Comparison of ENCODE assay signal across 10 cellular contexts in genomic region chr2:215900865-215901264, GRCh38.
DNase-seq lines count a peak whose midpoint lies in the region; ATAC-seq and TF ChIP-seq lines count a peak whose summit lies in the region.
"Had no signal": no experiment of that assay in that cellular context is flagged by ENCODE, and none has a peak within 500 bp of the region (broad histone marks: within the 10 kb centered on the region; RNA-seq: fewer than 3 reads in every experiment).

No MANE protein-coding gene starts in this region.

- no peak for TF ChIP-seq CTCF in MM.1S (IDR thresholded peaks at IDR 0.05; ENCODE audit: low read length)
- no peak for TF ChIP-seq CTCF in mucosa of descending colon (IDR thresholded peaks at IDR 0.05)

- peak overlapping the region; percentile 77 for H3K27ac ChIP-seq in MM.1S (ENCODE audit: low read length)

- H3K4me2 ChIP-seq in MM.1S (ENCODE audit: low read depth, low read length) = peak overlapping the region; percentile 88

- no peaks in the 10 kb centered on the region for H3K9me2 ChIP-seq in MM.1S (replicated peaks; ENCODE audit: insufficient read depth, low read length)

- intact Hi-C loops in mucosa of descending colon (cut with DNase I, micrococcal nuclease) = no loop called here

- DNase-seq in MM.1S = peak; percentile 76
- DNase-seq in pons (ENCODE audit: low spot score) = peak; percentile 27
- DNase-seq in kidney glomerular epithelial cell (lab: John Stamatoyannopoulos, UW) = no peak
- no peak for DNase-seq in mucosa of descending colon
- DNase-seq in GM19240 (ENCODE audit: insufficient read length, low spot score) = no peak
- no peak for DNase-seq in stimulated activated naive CD4-positive, alpha-beta T cell (lab: John Stamatoyannopoulos, UW)
- DNase-seq: activated CD8-positive, alpha-beta memory T cell treated with anti-CD3 and anti-CD28 coated beads for 24 hours; stimulated activated CD4-positive, alpha-beta T cell treated with anti-CD3 and anti-CD28 coated beads, Interleukin-15, amount 100 ng/mL, for 24 hours had no signal

- peak overlapping the region; percentile 43 for H2AFZ ChIP-seq in MM.1S (ENCODE audit: low read length)

- peak; percentile 78 for ATAC-seq in GM19324 (IDR thresholded peaks at IDR 0.05; ENCODE audit: low FRiP score, unreplicated experiment)
- ATAC-seq in HG02678 (IDR thresholded peaks at IDR 0.05; ENCODE audit: unreplicated experiment) = peak; percentile 83
- no peak for ATAC-seq in mucosa of descending colon

- no peaks in the 10 kb centered on the region for H3K79me2 ChIP-seq in MM.1S (ENCODE audit: low read length)

- H3K36me3 ChIP-seq in MM.1S (replicated peaks; ENCODE audit: insufficient read depth, low read length) (no peaks in the 10 kb centered on the region), mucosa of descending colon (ENCODE audit: low read depth) (no peaks in the 10 kb centered on the region)

- H4K20me1 ChIP-seq in MM.1S (ENCODE audit: insufficient read depth, low read length) = no peaks in the 10 kb centered on the region

- peak overlapping the region; percentile 51 for H3K9ac ChIP-seq in MM.1S (ENCODE audit: low read length)

- H3K4me3 ChIP-seq in MM.1S (ENCODE audit: low read length) = peak overlapping the region; percentile 36
- no peak overlapping the region for H3K4me3 ChIP-seq in mucosa of descending colon

- H3F3A ChIP-seq in MM.1S (ENCODE audit: insufficient read depth, low read length) = peaks cover 10% of the 10 kb centered on the region

- H3K27me3 ChIP-seq in MM.1S (replicated peaks; ENCODE audit: insufficient read depth, low read length) = no peaks in the 10 kb centered on the region

- H3K9me3 ChIP-seq in MM.1S (replicated peaks; ENCODE audit: insufficient read depth, low read length) = no peaks in the 10 kb centered on the region
- H3K9me3 ChIP-seq in mucosa of descending colon = no peaks in the 10 kb centered on the region

- H3K4me1 ChIP-seq in MM.1S (ENCODE audit: low read length) (peaks cover 46% of the 10 kb centered on the region), mucosa of descending colon (ENCODE audit: low read depth) (no peaks in the 10 kb centered on the region)

Comparison
In these comparisons a context has a peak if more than half of its experiments do, and no peak if none do; other contexts are left out.
1. DNase-seq: peak in MM.1S (single experiment) and pons (single experiment); none in kidney glomerular epithelial cell (single experiment), mucosa of descending colon (0 of 3), GM19240 (single experiment) and stimulated activated naive CD4-positive, alpha-beta T cell (0 of 6).